17 cellular contexts compared by ENCODE assay signal in genomic region chr17:79627766-79628690, GRCh38. TPM values are rescaled to one million over a fixed set of nuclear protein-coding genes. Genes with fewer than 3 reads are reported as not detected.
A peak's percentile ranks its signal among the peaks of the same experiment; 100 is the strongest.
DNase-seq lines count a peak whose midpoint lies in the region; ATAC-seq and TF ChIP-seq lines count a peak whose summit lies in the region.
"Had no signal": no experiment of that assay in that cellular context is flagged by ENCODE, and none has a peak within 500 bp of the region (broad histone marks: within the 10 kb centered on the region; RNA-seq: fewer than 3 reads in every experiment).

No MANE protein-coding gene starts in this region.

- H3K36me3 ChIP-seq in lower lobe of right lung: no peaks in the 10 kb centered on the region
- H3K36me3 ChIP-seq in suprapubic skin: no peaks in the 10 kb centered on the region
- H3K36me3 ChIP-seq: HAP-1, SJCRH30 had no signal

- TF ChIP-seq POLR2A in suprapubic skin (IDR thresholded peaks at IDR 0.05): no peak

- no peak overlapping the region for H3K4me3 ChIP-seq in lower lobe of right lung
- no peak overlapping the region for H3K4me3 ChIP-seq in suprapubic skin
- H3K4me3 ChIP-seq: HAP-1, hepatocyte, SJCRH30 had no signal

- WGBS in suprapubic skin: 84% methylated on average over 20 of the region's 20 CpGs

- H3K27me3 ChIP-seq in lower lobe of right lung (ENCODE audit: low read depth): peaks cover under 1% of the 10 kb centered on the region
- H3K27me3 ChIP-seq in suprapubic skin: peaks cover 27% of the 10 kb centered on the region
- H3K27me3 ChIP-seq: hepatocyte had no signal

- no peak for TF ChIP-seq EP300 in suprapubic skin (IDR thresholded peaks at IDR 0.05)

- H3K9me3 ChIP-seq in lower lobe of right lung (no peaks in the 10 kb centered on the region), suprapubic skin (no peaks in the 10 kb centered on the region)
- H3K9me3 ChIP-seq: HAP-1, SJCRH30 had no signal

- H3K27ac ChIP-seq in lower lobe of right lung (no peak overlapping the region), suprapubic skin (no peak overlapping the region)
- H3K27ac ChIP-seq: hepatocyte, SJCRH30 had no signal

- no peak for TF ChIP-seq CTCF in lower lobe of right lung (IDR thresholded peaks at IDR 0.05)
- TF ChIP-seq CTCF in suprapubic skin (IDR thresholded peaks at IDR 0.05): no peak

- DNase-seq in activated CD4-positive, CD25-positive, alpha-beta regulatory T cell treated with anti-CD3 and anti-CD28 coated beads, Interleukin-2, amount 50 U/mL, for 72 hours: peak; percentile 19
- DNase-seq in activated CD4-positive, CD25-positive, alpha-beta regulatory T cell (lab: John Stamatoyannopoulos, UW): no peak
- peak; percentile 33 for DNase-seq in activated CD8-positive, alpha-beta memory T cell treated with anti-CD3 and anti-CD28 coated beads, Interleukin-2, amount 50 U/mL, for 48 hours
- DNase-seq in lower lobe of right lung (peak; percentile 28), suprapubic skin (ENCODE audit: low spot score in 2 of 2) (peak; percentile 40 to 69), HK-2 (ENCODE audit: unreplicated experiment) (no peak), NCI-H446 treated with DMSO at 0.1 percent for 48 hours (lab: John Stamatoyannopoulos, UW) (no peak)
- DNase-seq: 8988T; activated CD4-positive, alpha-beta T cell treated with anti-CD3 and anti-CD28 coated beads, Interleukin-2, amount 50 U/mL, for 4 hours; dermis blood vessel endothelial cell; NCI-H146 had no signal

- no peaks in the 10 kb centered on the region for H3K4me1 ChIP-seq in lower lobe of right lung
- H3K4me1 ChIP-seq in suprapubic skin: no peaks in the 10 kb centered on the region
- H3K4me1 ChIP-seq: HAP-1, SJCRH30 had no signal

- intact Hi-C loops in lower lobe of right lung (cut with DNase I): no loop called here

- ATAC-seq in lower lobe of right lung (no peak), HG03045 (IDR thresholded peaks at IDR 0.05; ENCODE audit: unreplicated experiment) (no peak)

RNA-seq across cellular contexts. Expression of gene RBFOX3, which starts 17.2 kb away (rescaled TPM):
- not detected for total RNA-seq in lower lobe of right lung
- total RNA-seq in suprapubic skin: not detected
- total RNA-seq: CD4-positive, alpha-beta T cell; dermis blood vessel endothelial cell; hepatocyte; subcutaneous adipose tissue had no signal

Comparison
In these comparisons a context has a peak if more than half of its experiments do, and no peak if none do; other contexts are left out.
1. DNase-seq: peak in activated CD4-positive, CD25-positive, alpha-beta regulatory T cell treated with anti-CD3 and anti-CD28 coated beads, Interleukin-2, amount 50 U/mL, for 72 hours (single experiment), activated CD8-positive, alpha-beta memory T cell treated with anti-CD3 and anti-CD28 coated beads, Interleukin-2, amount 50 U/mL, for 48 hours (single experiment), lower lobe of right lung (single experiment) and suprapubic skin (2 of 2); none in activated CD4-positive, CD25-positive, alpha-beta regulatory T cell (0 of 4), HK-2 (single experiment) and NCI-H446 treated with DMSO at 0.1 percent for 48 hours (single experiment).